8 cellular contexts compared by ENCODE assay signal in the genomic region with DNA sequence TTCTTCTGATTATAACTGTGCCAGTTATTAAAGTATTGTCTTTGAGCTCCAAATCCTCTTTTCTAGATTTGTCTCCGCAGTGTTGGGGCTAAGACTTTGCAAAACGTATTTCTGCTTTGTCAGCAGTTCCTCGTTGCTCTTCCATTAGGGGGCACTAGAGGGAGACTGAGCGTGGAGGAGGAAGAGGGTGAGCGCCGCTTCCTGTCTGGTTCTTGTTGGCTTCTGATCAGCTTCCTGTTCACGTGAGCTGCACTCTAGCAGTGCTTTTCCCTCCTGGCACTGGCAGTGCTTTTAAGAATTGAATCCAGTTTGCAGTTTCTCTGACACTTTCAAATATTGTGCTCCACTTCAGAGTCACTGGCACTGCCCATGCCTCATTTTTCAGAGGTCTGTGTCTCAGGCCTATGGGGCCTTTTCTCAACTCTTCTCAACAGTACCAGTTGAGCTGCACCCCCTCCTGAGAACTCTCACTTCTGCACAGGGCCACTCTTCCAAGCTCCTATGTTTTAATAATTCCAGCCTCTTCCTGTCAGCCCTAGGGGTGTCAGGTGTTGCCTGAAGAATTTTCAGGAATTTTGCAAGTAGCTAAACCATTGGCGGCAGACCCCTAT. TPM values are rescaled to one million over a fixed set of nuclear protein-coding genes. Genes with fewer than 3 reads are reported as not detected.
A peak's percentile ranks its signal among the peaks of the same experiment; 100 is the strongest.
DNase-seq lines count a peak whose midpoint lies in the region; ATAC-seq and TF ChIP-seq lines count a peak whose summit lies in the region.
"Had no signal": no experiment of that assay in that cellular context is flagged by ENCODE, and none has a peak within 500 bp of the region (broad histone marks: within the 10 kb centered on the region; RNA-seq: fewer than 3 reads in every experiment).

No MANE protein-coding gene starts in this region.

- H3K27me3 ChIP-seq in parathyroid adenoma (ENCODE audit: control insufficient read depth, insufficient read depth, low read length): no peaks in the 10 kb centered on the region
- H3K27me3 ChIP-seq: ovary had no signal

- ATAC-seq in HG02938 (IDR thresholded peaks at IDR 0.05; ENCODE audit: unreplicated experiment) (peak; percentile 55), GM19324 (IDR thresholded peaks at IDR 0.05; ENCODE audit: low FRiP score, unreplicated experiment) (no peak)

- H2AFZ ChIP-seq in parathyroid adenoma: no peak overlapping the region

- no peak overlapping the region for H3K4me3 ChIP-seq in parathyroid adenoma (ENCODE audit: low read depth, low read length)
- H3K4me3 ChIP-seq: ovary had no signal

- no peaks in the 10 kb centered on the region for H3K9me3 ChIP-seq in parathyroid adenoma (ENCODE audit: control insufficient read depth, low read length)
- H3K9me3 ChIP-seq: ovary had no signal

- H3K9ac ChIP-seq in parathyroid adenoma: no peak overlapping the region

- H3K4me2 ChIP-seq in parathyroid adenoma (ENCODE audit: low read length): no peak overlapping the region

- no peaks in the 10 kb centered on the region for H3K4me1 ChIP-seq in parathyroid adenoma

- DNase-seq in RPMI8226: peak; percentile 68
- DNase-seq in cerebellar cortex (ENCODE audit: low spot score): peak; percentile 15
- no peak for DNase-seq in mesenteric fat pad (ENCODE audit: low spot score)

- no peaks in the 10 kb centered on the region for H3K36me3 ChIP-seq in parathyroid adenoma (ENCODE audit: control insufficient read depth, insufficient read depth, low read length)
- H3K36me3 ChIP-seq: ovary had no signal

- TF ChIP-seq CTCF in GM12874 (IDR thresholded peaks at IDR 0.05; ENCODE audit: insufficient read depth, low read depth, low read length): peak; percentile 53; the same call in 1 of the 2 replicates
- TF ChIP-seq CTCF in parathyroid adenoma (IDR thresholded peaks at IDR 0.05): peak; percentile 13

- H3K79me2 ChIP-seq in parathyroid adenoma: no peaks in the 10 kb centered on the region

- no peak overlapping the region for H3K27ac ChIP-seq in parathyroid adenoma
- H3K27ac ChIP-seq: ovary had no signal

RNA-seq across cellular contexts. Expression of gene LCORL, which starts 54.4 kb away (rescaled TPM):
- 10.0 TPM for total RNA-seq in mesenteric fat pad
